In the genomic region with DNA sequence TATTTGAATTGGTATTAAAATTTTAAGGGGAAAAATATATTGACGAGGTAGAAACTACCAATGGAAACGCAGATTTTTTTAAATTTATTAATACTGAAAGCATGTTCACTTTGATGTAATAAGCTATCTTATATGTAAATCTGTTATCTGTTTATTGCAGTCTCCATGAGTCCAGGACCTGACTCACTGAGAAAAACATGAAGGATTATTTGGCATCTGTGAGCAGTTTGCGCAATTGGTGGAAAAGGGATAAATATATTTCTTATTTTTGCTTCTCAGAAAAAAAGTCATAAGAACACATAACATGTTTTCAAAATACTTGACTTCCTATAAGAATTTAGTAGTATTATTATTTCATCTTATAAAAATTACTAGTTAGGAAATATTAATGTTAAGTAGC, we compare ENCODE assay signal across 8 cellular contexts.
"Had no signal": no experiment of that assay in that cellular context is flagged by ENCODE, and none has a peak within 500 bp of the region (broad histone marks: within the 10 kb centered on the region; RNA-seq: fewer than 3 reads in every experiment).

No MANE protein-coding gene starts in this region.

- H3K4me3 ChIP-seq: GM12878 had no signal

- ATAC-seq: GM12878 had no signal

- FAIRE-seq: G401.6, GM12878, GM12891, GM12892, GM18507, GM19239 had no signal

- DNase-seq: GDM1, GF-D8 had no signal
